Comparison of ENCODE assay signal across 9 cellular contexts in genomic region chr2:145751634-145752033, GRCh38.
DNase-seq lines count a peak whose midpoint lies in the region; ATAC-seq and TF ChIP-seq lines count a peak whose summit lies in the region.
"Had no signal": no experiment of that assay in that cellular context is flagged by ENCODE, and none has a peak within 500 bp of the region (broad histone marks: within the 10 kb centered on the region; RNA-seq: fewer than 3 reads in every experiment).

No MANE protein-coding gene starts in this region.

- H3K36me3 Mint-ChIP-seq in HFFc6 (ENCODE audit: low read depth): no peaks in the 10 kb centered on the region
- no peaks in the 10 kb centered on the region for H3K36me3 Mint-ChIP-seq in endothelial cell (ENCODE audit: low read depth, unreplicated experiment)
- no peaks in the 10 kb centered on the region for H3K36me3 Mint-ChIP-seq in natural killer cell treated with Interleukin-12 subunit alpha and Interleukin-12 subunit beta and Interleukin-15 and Interleukin-18, amount 100 ng/mL, for 72 hours

- H3K27ac Mint-ChIP-seq in HFFc6: peak overlapping the region; percentile 66
- H3K27ac Mint-ChIP-seq in endothelial cell (ENCODE audit: unreplicated experiment): peak overlapping the region; percentile 58
- H3K27ac Mint-ChIP-seq in natural killer cell treated with Interleukin-12 subunit alpha and Interleukin-12 subunit beta and Interleukin-15 and Interleukin-18, amount 100 ng/mL, for 72 hours: peak overlapping the region; percentile 19 to 68

- no peak overlapping the region for H3K4me3 ChIP-seq in NB4 (ENCODE audit: low read depth, low read length)
- H3K4me3 ChIP-seq: PC-9 had no signal

- no peaks in the 10 kb centered on the region; the same call in 1 of the 2 replicates for H3K27me3 Mint-ChIP-seq in HFFc6 (ENCODE audit: insufficient read depth)
- H3K27me3 Mint-ChIP-seq in endothelial cell (ENCODE audit: unreplicated experiment): no peaks in the 10 kb centered on the region
- peaks cover 0 to 14% of the 10 kb centered on the region in 2 donors for H3K27me3 Mint-ChIP-seq in natural killer cell treated with Interleukin-12 subunit alpha and Interleukin-12 subunit beta and Interleukin-15 and Interleukin-18, amount 100 ng/mL, for 72 hours

- TF ChIP-seq CTCF in HFFc6 (IDR thresholded peaks at IDR 0.05) (no peak), NB4 (IDR thresholded peaks at IDR 0.05; ENCODE audit: low read depth, low read length) (no peak), endothelial cell (IDR thresholded peaks at IDR 0.05; ENCODE audit: unreplicated experiment) (no peak)

- peak; percentile 89 for ATAC-seq in GM18505 (IDR thresholded peaks at IDR 0.05; ENCODE audit: unreplicated experiment)
- peak; percentile 72 to 77 for ATAC-seq in natural killer cell treated with Interleukin-12 subunit alpha and Interleukin-12 subunit beta and Interleukin-15 and Interleukin-18, amount 100 ng/mL, for 72 hours

- H3K4me3 Mint-ChIP-seq in HFFc6: peak overlapping the region; percentile 70
- H3K4me3 Mint-ChIP-seq in endothelial cell (ENCODE audit: unreplicated experiment): no peak overlapping the region
- peak overlapping the region; percentile 23 for H3K4me3 Mint-ChIP-seq in natural killer cell treated with Interleukin-12 subunit alpha and Interleukin-12 subunit beta and Interleukin-15 and Interleukin-18, amount 100 ng/mL, for 72 hours

- peaks cover 25% of the 10 kb centered on the region for H3K4me1 Mint-ChIP-seq in HFFc6 (ENCODE audit: low read depth)
- H3K4me1 Mint-ChIP-seq in endothelial cell (ENCODE audit: unreplicated experiment): peaks cover 58% of the 10 kb centered on the region
- peaks cover 25 to 40% of the 10 kb centered on the region in 2 donors for H3K4me1 Mint-ChIP-seq in natural killer cell treated with Interleukin-12 subunit alpha and Interleukin-12 subunit beta and Interleukin-15 and Interleukin-18, amount 100 ng/mL, for 72 hours (ENCODE audit: low read depth in 2 of 2)

- H3K9me3 Mint-ChIP-seq in HFFc6 (no peaks in the 10 kb centered on the region), endothelial cell (ENCODE audit: unreplicated experiment) (no peaks in the 10 kb centered on the region)
- H3K9me3 Mint-ChIP-seq in natural killer cell treated with Interleukin-12 subunit alpha and Interleukin-12 subunit beta and Interleukin-15 and Interleukin-18, amount 100 ng/mL, for 72 hours: no peaks in the 10 kb centered on the region

- DNase-seq in HFFc6 (peak; percentile 48), NB4 (ENCODE audit: low read depth) (peak; percentile 92), endothelial cell (ENCODE audit: low spot score) (peak; percentile 8), NCI-H1436 treated with DMSO at 0.1 percent for 48 hours (lab: John Stamatoyannopoulos, UW) (no peak), NCI-H345 treated with DMSO at 0.1 percent for 48 hours (lab: John Stamatoyannopoulos, UW; ENCODE audit: unreplicated experiment) (no peak), NCI-H524 (lab: John Stamatoyannopoulos, UW) (no peak)
- DNase-seq in natural killer cell treated with Interleukin-12 subunit alpha and Interleukin-12 subunit beta and Interleukin-15 and Interleukin-18, amount 100 ng/mL, for 72 hours (ENCODE audit: low spot score): no peak

- TF ChIP-seq POLR2A in GM18505 (IDR thresholded peaks at IDR 0.05; ENCODE audit: borderline replicate concordance, extremely low read depth, insufficient read depth, insufficient read length): no peak
- no peak for TF ChIP-seq POLR2A in NB4 (IDR thresholded peaks at IDR 0.05; ENCODE audit: extremely low read depth, insufficient read length)

Comparison
In these comparisons a context has a peak if more than half of its experiments do, and no peak if none do; other contexts are left out.
1. DNase-seq: peak in HFFc6 (single experiment), NB4 (single experiment) and endothelial cell (single experiment); none in natural killer cell treated with Interleukin-12 subunit alpha and Interleukin-12 subunit beta and Interleukin-15 and Interleukin-18, amount 100 ng/mL, for 72 hours (single experiment), NCI-H1436 treated with DMSO at 0.1 percent for 48 hours (single experiment), NCI-H345 treated with DMSO at 0.1 percent for 48 hours (single experiment) and NCI-H524 (0 of 2).
2. Peak in every context shown above with its lines, with median percentiles within 50 percentile points of each other: H3K27ac Mint-ChIP-seq.